In genomic region chr6:122995930-122996796, GRCh38 we compare ENCODE assay signal across 9 cellular contexts. TPM values are rescaled to one million over a fixed set of nuclear protein-coding genes. Genes with fewer than 3 reads are reported as not detected.
DNase-seq lines count a peak whose midpoint lies in the region; ATAC-seq lines count a peak whose summit lies in the region.
"Had no signal": no experiment of that assay in that cellular context is flagged by ENCODE, and none has a peak within 500 bp of the region (broad histone marks: within the 10 kb centered on the region; RNA-seq: fewer than 3 reads in every experiment).

Gene CLVS2 (plus strand): TSS chr6:122996235. CDS start chr6:122997778, 1,543 bp downstream.

- peaks cover 14 to 20% of the 10 kb centered on the region in 2 donors for H3K27me3 Mint-ChIP-seq in CD4-positive, alpha-beta memory T cell

- peaks cover 0 to 11% (median 2%) of the 10 kb centered on the region in 8 donors for H3K9me3 Mint-ChIP-seq in CD4-positive, alpha-beta memory T cell
- H3K9me3 Mint-ChIP-seq: dendritic cell treated with granulocyte-macrophage colony-stimulating factor and Interleukin-4, amounts not matched to agents 40 ng/mL and 50 ng/mL, for 4 days had no signal

- peak; percentile 14 for DNase-seq in HS-5 (ENCODE audit: low read depth)
- peak; percentile 87 for DNase-seq in SK-N-DZ (ENCODE audit: low spot score)
- peak in 29 of 51 donors; percentile 2 to 68 (median 26) for DNase-seq in hypothalamus (lab: John Stamatoyannopoulos, UW)
- DNase-seq in activated naive CD4-positive, alpha-beta T cell treated with Interleukin-2 at 50 U/mL for 16 hours: no peak
- no peak for DNase-seq in CD4-positive, alpha-beta memory T cell
- no peak for DNase-seq in NAMALWA (ENCODE audit: low spot score)

- H3K36me3 ChIP-seq in skeletal muscle tissue (ENCODE audit: control insufficient read depth in 3 of 3, insufficient read depth in 3 of 3, low read length in 3 of 3): no peaks in the 10 kb centered on the region
- H3K36me3 ChIP-seq in CD4-positive, alpha-beta memory T cell (ENCODE audit: insufficient read depth, low read length): no peaks in the 10 kb centered on the region

- H3K9me3 ChIP-seq in skeletal muscle tissue (ENCODE audit: control insufficient read depth in 3 of 3, low read length in 3 of 3): peaks cover 0 to 2% (median 0%) of the 10 kb centered on the region in 3 donors
- no peaks in the 10 kb centered on the region for H3K9me3 ChIP-seq in CD4-positive, alpha-beta memory T cell (ENCODE audit: control insufficient read depth in 1 of 2, low read length in 2 of 2)

- peaks cover 4 to 9% (median 5%) of the 10 kb centered on the region in 3 donors for H3K4me1 ChIP-seq in skeletal muscle tissue (ENCODE audit: control insufficient read depth in 3 of 3, insufficient read depth in 3 of 3, low read length in 3 of 3)
- H3K4me1 ChIP-seq in CD4-positive, alpha-beta memory T cell (ENCODE audit: insufficient read depth, low read length): no peaks in the 10 kb centered on the region

- H3K27ac Mint-ChIP-seq in CD4-positive, alpha-beta memory T cell: no peak within 1 kb of the TSS
- H3K27ac Mint-ChIP-seq: dendritic cell treated with granulocyte-macrophage colony-stimulating factor and Interleukin-4, amounts not matched to agents 40 ng/mL and 50 ng/mL, for 4 days had no signal

- POLR2A ChIA-PET in CD4-positive, alpha-beta memory T cell (lab: Charles Lee; ENCODE audit: partially characterized antibody): no interaction called here

- peak within 1 kb of the TSS in 2 of 3 donors; percentile 11 to 40 for H3K9ac ChIP-seq in skeletal muscle tissue (ENCODE audit: low read depth in 1 of 3, low read length in 3 of 3)

- H3K4me3 Mint-ChIP-seq in CD4-positive, alpha-beta memory T cell: no peak within 1 kb of the TSS
- H3K4me3 Mint-ChIP-seq: dendritic cell treated with granulocyte-macrophage colony-stimulating factor and Interleukin-4, amounts not matched to agents 40 ng/mL and 50 ng/mL, for 4 days had no signal

- no peaks in the 10 kb centered on the region for H3K36me3 Mint-ChIP-seq in CD4-positive, alpha-beta memory T cell

- CTCF ChIA-PET in CD4-positive, alpha-beta memory T cell (lab: Charles Lee; ENCODE audit: partially characterized antibody): no interaction called here

- no peak for ATAC-seq in HG02571 (IDR thresholded peaks at IDR 0.05; ENCODE audit: unreplicated experiment)

- intact Hi-C loops in CD4-positive, alpha-beta memory T cell (cut with micrococcal nuclease): no loop called here

- peaks cover 33 to 46% (median 33%) of the 10 kb centered on the region in 3 donors for H3K27me3 ChIP-seq in skeletal muscle tissue (ENCODE audit: control insufficient read depth in 3 of 3, insufficient read depth in 3 of 3, low read length in 3 of 3)
- no peaks in the 10 kb centered on the region for H3K27me3 ChIP-seq in CD4-positive, alpha-beta memory T cell (ENCODE audit: insufficient read depth, low read length)

- peaks cover 0 to 2% (median under 1%) of the 10 kb centered on the region in 4 donors for H3K4me1 Mint-ChIP-seq in CD4-positive, alpha-beta memory T cell

- H3K4me3 ChIP-seq in skeletal muscle tissue (ENCODE audit: low read length in 3 of 3): peak within 1 kb of the TSS; percentile 44 to 66 (median 62)
- H3K4me3 ChIP-seq in CD4-positive, alpha-beta memory T cell (ENCODE audit: low read length in 2 of 2): no peak within 1 kb of the TSS

- no peak within 1 kb of the TSS for H3K27ac ChIP-seq in skeletal muscle tissue (ENCODE audit: low read depth, low read length)
- no peak within 1 kb of the TSS for H3K27ac ChIP-seq in CD4-positive, alpha-beta memory T cell (ENCODE audit: low read depth, low read length)

RNA-seq across cellular contexts. Expression of gene CLVS2, which starts in this region (rescaled TPM):
- 5.7 and 7.8 TPM in 2 replicates for polyA plus RNA-seq in SK-N-DZ (2014; cell fraction: cytosol; rRNA removed)
- polyA plus RNA-seq in SK-N-DZ (2014; cell fraction: nucleus; rRNA removed): 6.4 and 6.8 TPM in 2 replicates
- under 0.01 TPM for total RNA-seq in skeletal muscle tissue
- total RNA-seq in CD4-positive, alpha-beta memory T cell: not detected
- polyA plus RNA-seq in CD4-positive, alpha-beta memory T cell: not detected

Comparison
In these comparisons a context has a peak if more than half of its experiments do, and no peak if none do; other contexts are left out.
1. DNase-seq: peak in HS-5 (single experiment), SK-N-DZ (single experiment) and hypothalamus (29 of 51); none in activated naive CD4-positive, alpha-beta T cell treated with Interleukin-2 at 50 U/mL for 16 hours (single experiment), CD4-positive, alpha-beta memory T cell (0 of 5) and NAMALWA (single experiment).
2. H3K4me3 ChIP-seq: peak in skeletal muscle tissue (3 of 3); none in CD4-positive, alpha-beta memory T cell (0 of 2).